In genomic region chr1:226654046-226654445, GRCh38 we compare ENCODE assay signal across 9 cellular contexts.
A peak's percentile ranks its signal among the peaks of the same experiment; 100 is the strongest.
DNase-seq lines count a peak whose midpoint lies in the region; ATAC-seq and TF ChIP-seq lines count a peak whose summit lies in the region.
"Had no signal": no experiment of that assay in that cellular context is flagged by ENCODE, and none has a peak within 500 bp of the region (broad histone marks: within the 10 kb centered on the region; RNA-seq: fewer than 3 reads in every experiment).

No MANE protein-coding gene starts in this region.

- no TSS peak for BruUV-seq in mammary epithelial cell (replicated peaks; lab: Mats Ljungman, UMichigan)

- dilution Hi-C loops in mammary epithelial cell (cut with HindIII; ENCODE audit: low sequenced_read_pairs): no loop called here

- in situ Hi-C loops in mammary epithelial cell (cut with MboI; ENCODE audit: low sequenced_read_pairs in 2 of 2): loop anchor here in 1 of 2 donors (10.0 kb wide), 1 partner anchor 171 kb away; no protein-coding TSS in a partner anchor

- no peak for TF ChIP-seq POLR2A in breast epithelium (IDR thresholded peaks at IDR 0.05)

- H3K4me2 ChIP-seq in mammary epithelial cell (ENCODE audit: insufficient read depth, low read depth, low read length): no peak overlapping the region

- POLR2A ChIA-PET in activated CD8-positive, alpha-beta T cell treated with anti-CD3 and anti-CD28 coated beads, Interleukin-2, amount 10 ng/mL, durations not matched to agents 7 days and 5 days (lab: Charles Lee): interaction anchor here (0.8 to 5.2 kb wide), 10 partner anchors 8 to 83 kb away, joined by 3 to 40 read pairs (median 5); no protein-coding TSS in a partner anchor

- TF ChIP-seq CTCF in breast epithelium (IDR thresholded peaks at IDR 0.05) (no peak), mammary epithelial cell (conservative IDR thresholded peaks at IDR 0.05 in 1 of 2, IDR thresholded peaks at IDR 0.05 in 1 of 2; ENCODE audit: extremely low read depth in 1 of 2, insufficient read depth in 1 of 2, low read depth in 1 of 2, low read length in 2 of 2) (no peak)

- H3K4me1 Mint-ChIP-seq in activated CD8-positive, alpha-beta T cell treated with anti-CD3 and anti-CD28 coated beads, Interleukin-2, amount 10 ng/mL, durations not matched to agents 7 days and 5 days (ENCODE audit: low read depth): peaks cover 7% of the 10 kb centered on the region
- peaks cover 3 to 32% of the 10 kb centered on the region in 2 donors for H3K4me1 Mint-ChIP-seq in immature natural killer cell

- H3K9ac ChIP-seq in mammary epithelial cell (ENCODE audit: insufficient read depth, low read length): no peak overlapping the region

- H3K79me2 ChIP-seq in mammary epithelial cell (ENCODE audit: insufficient read depth, low read length): no peaks in the 10 kb centered on the region

- no peaks in the 10 kb centered on the region for H3K36me3 ChIP-seq in breast epithelium
- H3K36me3 ChIP-seq in mammary epithelial cell (ENCODE audit: insufficient read depth, low read length): no peaks in the 10 kb centered on the region
- H3K36me3 ChIP-seq in thymus (ENCODE audit: control insufficient read depth, insufficient read depth): peaks cover 7% of the 10 kb centered on the region

- H3K27ac ChIP-seq in breast epithelium: peak overlapping the region; percentile 56 to 83
- no peak overlapping the region for H3K27ac ChIP-seq in mammary epithelial cell (ENCODE audit: insufficient read depth, low read depth, low read length)
- peak overlapping the region; percentile 72 for H3K27ac ChIP-seq in thymus (ENCODE audit: low read depth)

- ATAC-seq in activated CD8-positive, alpha-beta T cell treated with anti-CD3 and anti-CD28 coated beads, Interleukin-2, amount 10 ng/mL, durations not matched to agents 7 days and 5 days: peak; percentile 7
- no peak for ATAC-seq in GM21367 (IDR thresholded peaks at IDR 0.05; ENCODE audit: unreplicated experiment)

- WGBS in mammary epithelial cell (ENCODE audit: low coverage, missing lambda C conversion rate): 57% methylated on average over 6 of the region's 7 CpGs
- 9% methylated on average over 7 of the region's 7 CpGs for WGBS in thymus

- H3K27me3 ChIP-seq in breast epithelium (no peaks in the 10 kb centered on the region), mammary epithelial cell (ENCODE audit: insufficient read depth, low read length) (no peaks in the 10 kb centered on the region), thymus (ENCODE audit: control insufficient read depth, insufficient read depth) (no peaks in the 10 kb centered on the region)

- DNase-seq in breast epithelium (ENCODE audit: low spot score in 2 of 2) (no peak), mammary epithelial cell (no peak), immature natural killer cell (peak in 2 of 3 donors; percentile 35 to 38), head of caudate nucleus (no peak), DMS114 treated with DMSO at 0.1 percent for 48 hours (lab: John Stamatoyannopoulos, UW; ENCODE audit: unreplicated experiment) (no peak)
- DNase-seq in activated CD8-positive, alpha-beta T cell treated with anti-CD3 and anti-CD28 coated beads, Interleukin-2, amount 10 ng/mL, durations not matched to agents 7 days and 5 days: no peak
- DNase-seq: NCI-H2227 treated with DMSO at 0.1 percent for 48 hours had no signal

- H3K27me3 Mint-ChIP-seq in activated CD8-positive, alpha-beta T cell treated with anti-CD3 and anti-CD28 coated beads, Interleukin-2, amount 10 ng/mL, durations not matched to agents 7 days and 5 days (ENCODE audit: low read depth): no peaks in the 10 kb centered on the region
- H3K27me3 Mint-ChIP-seq in immature natural killer cell (ENCODE audit: low read depth in 3 of 3): peaks cover 0 to 15% (median 1%) of the 10 kb centered on the region in 3 donors

- H4K20me1 ChIP-seq in mammary epithelial cell (ENCODE audit: insufficient read depth, low read length): no peaks in the 10 kb centered on the region

- no peaks in the 10 kb centered on the region for H3K9me3 Mint-ChIP-seq in activated CD8-positive, alpha-beta T cell treated with anti-CD3 and anti-CD28 coated beads, Interleukin-2, amount 10 ng/mL, durations not matched to agents 7 days and 5 days (ENCODE audit: insufficient read depth)
- H3K9me3 Mint-ChIP-seq in immature natural killer cell: no peaks in the 10 kb centered on the region

- CTCF ChIA-PET in mammary epithelial cell (lab: Charles Lee; ENCODE audit: low non-redundant PET): no interaction called here
- CTCF ChIA-PET in activated CD8-positive, alpha-beta T cell treated with anti-CD3 and anti-CD28 coated beads, Interleukin-2, amount 10 ng/mL, durations not matched to agents 7 days and 5 days (lab: Charles Lee): interaction anchor here (0.8 to 5.9 kb wide), 16 partner anchors 9 to 246 kb away, joined by 3 to 38 read pairs (median 5); partner anchors contain the start of genes ITPKB and PARP1

- H3K4me1 ChIP-seq in breast epithelium (peaks cover 3 to 30% of the 10 kb centered on the region in 2 donors), mammary epithelial cell (ENCODE audit: insufficient read depth, low read length) (peaks cover 30% of the 10 kb centered on the region), thymus (ENCODE audit: control insufficient read depth, insufficient read depth, low read length) (peaks cover 58% of the 10 kb centered on the region)

- intact Hi-C loops in breast epithelium (cut with DNase I; ENCODE audit: low total_unique reads) (no loop called here), mammary epithelial cell (cut with micrococcal nuclease) (no loop called here), head of caudate nucleus (cut with DNase I) (no loop called here)

- peak overlapping the region; percentile 80 for H3K4me3 Mint-ChIP-seq in activated CD8-positive, alpha-beta T cell treated with anti-CD3 and anti-CD28 coated beads, Interleukin-2, amount 10 ng/mL, durations not matched to agents 7 days and 5 days
- peak overlapping the region; percentile 83 to 96 (median 87) for H3K4me3 Mint-ChIP-seq in immature natural killer cell

- no peak overlapping the region for H2AFZ ChIP-seq in mammary epithelial cell (ENCODE audit: low read depth, low read length)

- H3K27ac Mint-ChIP-seq in activated CD8-positive, alpha-beta T cell treated with anti-CD3 and anti-CD28 coated beads, Interleukin-2, amount 10 ng/mL, durations not matched to agents 7 days and 5 days: peak overlapping the region; percentile 97
- H3K27ac Mint-ChIP-seq in immature natural killer cell: no peak overlapping the region

- H3K4me3 ChIP-seq in breast epithelium: no peak overlapping the region
- H3K4me3 ChIP-seq in mammary epithelial cell (replicated peaks in 1 of 3; ENCODE audit: insufficient read depth in 1 of 3, low read depth in 2 of 3, low read length in 3 of 3): no peak overlapping the region
- H3K4me3 ChIP-seq in thymus (ENCODE audit: low read length): peak overlapping the region; percentile 25

- H3K9me3 ChIP-seq in breast epithelium: no peaks in the 10 kb centered on the region
- H3K9me3 ChIP-seq in mammary epithelial cell (replicated peaks; ENCODE audit: insufficient read depth, low read length): no peaks in the 10 kb centered on the region
- no peaks in the 10 kb centered on the region for H3K9me3 ChIP-seq in thymus (ENCODE audit: control insufficient read depth)

- peaks cover 16% of the 10 kb centered on the region for H3K36me3 Mint-ChIP-seq in activated CD8-positive, alpha-beta T cell treated with anti-CD3 and anti-CD28 coated beads, Interleukin-2, amount 10 ng/mL, durations not matched to agents 7 days and 5 days (ENCODE audit: low read depth)
- H3K36me3 Mint-ChIP-seq in immature natural killer cell: peaks cover 0 to 4% (median 0%) of the 10 kb centered on the region in 3 donors

Comparison
In these comparisons a context has a peak if more than half of its experiments do, and no peak if none do; other contexts are left out.
1. DNase-seq: peak in immature natural killer cell (2 of 3); none in breast epithelium (0 of 2), mammary epithelial cell (single experiment), activated CD8-positive, alpha-beta T cell treated with anti-CD3 and anti-CD28 coated beads, Interleukin-2, amount 10 ng/mL, durations not matched to agents 7 days and 5 days (single experiment), head of caudate nucleus (0 of 42) and DMS114 treated with DMSO at 0.1 percent for 48 hours (single experiment).